Comparison of ENCODE assay signal across 18 cellular contexts in the genomic region with DNA sequence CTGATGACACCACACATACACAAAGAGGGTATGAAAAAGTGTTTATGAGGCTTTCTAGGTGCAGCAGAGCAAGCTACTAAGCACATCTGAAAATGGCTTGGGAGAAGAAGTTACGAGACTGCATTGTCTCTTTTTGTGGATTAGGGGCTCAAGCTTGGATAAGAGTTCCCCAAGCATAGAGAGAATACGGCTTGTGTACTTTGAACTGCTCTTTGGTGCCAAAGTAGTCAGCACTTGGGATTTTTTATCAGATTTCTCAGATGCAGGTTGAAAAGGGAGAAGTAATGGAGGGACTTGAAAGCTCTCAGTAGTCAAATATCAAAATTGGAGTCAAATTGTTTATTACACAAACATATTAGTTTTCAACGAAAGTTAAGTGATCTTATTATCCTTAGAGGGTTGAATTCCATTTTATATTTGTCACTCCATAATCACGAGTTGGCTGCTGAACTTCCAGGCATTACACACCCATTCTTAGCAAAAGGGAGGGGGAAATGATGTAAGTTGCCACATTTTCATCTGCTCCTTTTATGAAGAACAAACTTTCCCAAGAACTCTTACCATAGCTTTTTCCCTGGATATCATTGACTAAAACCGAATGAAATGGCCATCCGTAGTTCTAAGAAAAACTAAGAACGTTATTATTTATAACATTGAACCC.
DNase-seq lines count a peak whose midpoint lies in the region; ATAC-seq and TF ChIP-seq lines count a peak whose summit lies in the region.
"Had no signal": no experiment of that assay in that cellular context is flagged by ENCODE, and none has a peak within 500 bp of the region (broad histone marks: within the 10 kb centered on the region; RNA-seq: fewer than 3 reads in every experiment).

No MANE protein-coding gene starts in this region.

- no peak for TF ChIP-seq EP300 in neural cell (conservative IDR thresholded peaks at IDR 0.05; ENCODE audit: poor library complexity, severe bottlenecking)

- H4K20me1 ChIP-seq in neural cell (ENCODE audit: insufficient read depth), result no peaks in the 10 kb centered on the region

- TF ChIP-seq RAD21 in neural cell (conservative IDR thresholded peaks at IDR 0.05), result no peak

- peaks cover 23% of the 10 kb centered on the region for H3F3A ChIP-seq in neural cell (ENCODE audit: insufficient read depth, low read length, poor library complexity, severe bottlenecking)

- H3K27ac ChIP-seq in neural cell (ENCODE audit: low read length), result peak overlapping the region; percentile 46
- H3K27ac ChIP-seq: Peyer's patch had no signal

- H3K79me2 ChIP-seq in neural cell (replicated peaks; ENCODE audit: insufficient read depth, low read length), result no peaks in the 10 kb centered on the region

- H2AFZ ChIP-seq in neural cell (ENCODE audit: low read depth, low read length), result no peak overlapping the region

- no peak overlapping the region for H3K4me3 ChIP-seq in cardiac fibroblast (replicated peaks in 1 of 2; ENCODE audit: low read depth in 2 of 2, low read length in 2 of 2)
- H3K4me3 ChIP-seq in fibroblast of the aortic adventitia (ENCODE audit: low read depth, low read length), result no peak overlapping the region
- H3K4me3 ChIP-seq in neural cell (ENCODE audit: low read length), result peak overlapping the region; percentile 0
- H3K4me3 ChIP-seq: Peyer's patch had no signal

- H3K9me3 ChIP-seq in neural cell (ENCODE audit: low read length), result no peaks in the 10 kb centered on the region
- H3K9me3 ChIP-seq: Peyer's patch had no signal

- no peaks in the 10 kb centered on the region for H3K36me3 ChIP-seq in neural cell (ENCODE audit: insufficient read depth, low read length)
- H3K36me3 ChIP-seq: Peyer's patch had no signal

- no peaks in the 10 kb centered on the region for H3K9me2 ChIP-seq in neural cell (ENCODE audit: insufficient read depth, low read length)

- no peak overlapping the region for H3K9ac ChIP-seq in neural cell (ENCODE audit: low read length)

- TF ChIP-seq CTCF in cardiac fibroblast (IDR thresholded peaks at IDR 0.05; ENCODE audit: low read depth, low read length) (no peak), fibroblast of the aortic adventitia (IDR thresholded peaks at IDR 0.05; ENCODE audit: insufficient read depth, low read length) (no peak), neural cell (IDR thresholded peaks at IDR 0.05; ENCODE audit: poor library complexity, severe bottlenecking) (no peak)

- DNase-seq in HT1080 (ENCODE audit: low read depth) (peak; percentile 3), cardiac fibroblast (ENCODE audit: low read depth in 2 of 2) (peak; percentile 1 to 60), fibroblast of the aortic adventitia (ENCODE audit: low read depth) (peak; percentile 39), NCI-H446 (lab: John Stamatoyannopoulos, UW) (no peak), NCI-H2029 treated with DMSO at 0.1 percent for 48 hours (lab: John Stamatoyannopoulos, UW) (no peak)
- no peak for DNase-seq in activated T-cell treated with anti-CD3 and anti-CD28 coated beads, Interleukin-2, amount 50 U/mL, for 1 hour
- DNase-seq: CD4-positive, alpha-beta T cell; DMS79; KG1; NCI-H1092 treated with DMSO at 0.1 percent for 48 hours; NCI-H187 treated with DMSO at 0.1 percent for 48 hours; NCI-H2171; NCI-H510A; NCI-H82; Peyer's patch; SHP77 had no signal

- no peaks in the 10 kb centered on the region for H3K27me3 ChIP-seq in neural cell (ENCODE audit: insufficient read depth, low read depth, low read length)
- H3K27me3 ChIP-seq: Peyer's patch had no signal

- ATAC-seq in GM21825 (IDR thresholded peaks at IDR 0.05; ENCODE audit: unreplicated experiment), result no peak

- peak overlapping the region; percentile 21 for H3K4me2 ChIP-seq in neural cell (ENCODE audit: low read length)

TF ChIP-seq in neural cell, 6 proteins besides CTCF, POLR2A, EP300 and RAD21:
- TF ChIP-seq REST (IDR thresholded peaks at IDR 0.05; ENCODE audit: borderline replicate concordance) (no peak), TAF1 (IDR thresholded peaks at IDR 0.05; ENCODE audit: low read depth) (no peak), MXI1 (conservative IDR thresholded peaks at IDR 0.05; ENCODE audit: poor library complexity, severe bottlenecking) (no peak), EZH2 (IDR thresholded peaks at IDR 0.05; ENCODE audit: borderline replicate concordance, insufficient read depth, low read length, poor library complexity, severe bottlenecking) (no peak), SMC3 (conservative IDR thresholded peaks at IDR 0.05; ENCODE audit: poor library complexity) (no peak), POLR2AphosphoS5 (IDR thresholded peaks at IDR 0.05) (no peak)

Comparison
In these comparisons a context has a peak if more than half of its experiments do, and no peak if none do; other contexts are left out.
1. DNase-seq: peak in HT1080 (single experiment), cardiac fibroblast (2 of 2) and fibroblast of the aortic adventitia (single experiment); none in NCI-H446 (0 of 2), activated T-cell treated with anti-CD3 and anti-CD28 coated beads, Interleukin-2, amount 50 U/mL, for 1 hour (single experiment) and NCI-H2029 treated with DMSO at 0.1 percent for 48 hours (single experiment).